ENCODE assay signal across 11 cellular contexts in the genomic region with DNA sequence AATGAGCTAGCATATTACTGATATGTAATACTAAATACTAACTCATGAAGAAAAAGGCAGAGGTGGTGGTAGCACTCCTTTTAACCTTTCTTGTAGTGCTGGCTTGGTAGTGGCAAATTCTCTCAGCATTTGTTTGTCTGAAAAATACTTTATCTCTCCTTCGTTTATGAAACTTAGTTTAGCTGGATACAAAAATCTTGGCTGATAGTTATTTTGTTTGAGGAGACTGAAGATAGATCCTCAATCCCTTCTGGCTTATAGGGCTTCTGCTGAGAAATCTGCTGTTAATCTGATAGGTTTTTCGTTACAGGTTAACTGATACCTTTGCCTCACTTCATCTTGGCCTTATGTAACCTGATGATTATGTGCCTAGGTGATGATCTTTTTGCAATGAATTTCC.
"Had no signal": no experiment of that assay in that cellular context is flagged by ENCODE, and none has a peak within 500 bp of the region (broad histone marks: within the 10 kb centered on the region; RNA-seq: fewer than 3 reads in every experiment).

No MANE protein-coding gene starts in this region.

- DNase-seq: GM23248, GOT3, H7, H9, HCEC 1CT, HFFc6 had no signal

- H2AFZ ChIP-seq: GM23248, GM23338 had no signal

- FAIRE-seq: H1, H54 had no signal

- H3K9ac ChIP-seq: GM23248 had no signal

- H3K27ac ChIP-seq: GM23248 had no signal

- H3K4me2 ChIP-seq: GM23338 had no signal

- ATAC-seq: GM23338, HCT116 had no signal

- H3K4me1 ChIP-seq: HAP-1 had no signal

- H3K4me3 ChIP-seq: GM23248, GM23338, HAP-1 had no signal

- H3K36me3 ChIP-seq: HAP-1 had no signal
